Comparison of ENCODE assay signal across 23 cellular contexts in genomic region chr10:13711281-13711680, GRCh38.
A peak's percentile ranks its signal among the peaks of the same experiment; 100 is the strongest.
DNase-seq lines count a peak whose midpoint lies in the region; ATAC-seq, FAIRE-seq and TF ChIP-seq lines count a peak whose summit lies in the region.
"Had no signal": no experiment of that assay in that cellular context is flagged by ENCODE, and none has a peak within 500 bp of the region (broad histone marks: within the 10 kb centered on the region; RNA-seq: fewer than 3 reads in every experiment).

No MANE protein-coding gene starts in this region.

- H3K9me3 ChIP-seq in astrocyte (ENCODE audit: insufficient read depth, low read depth, low read length) (no peaks in the 10 kb centered on the region), mesodermal cell (ENCODE audit: control insufficient read depth, low read length) (no peaks in the 10 kb centered on the region), left lung (no peaks in the 10 kb centered on the region)

- H3K79me2 ChIP-seq in astrocyte (ENCODE audit: insufficient read depth, low read length) = peaks cover 48% of the 10 kb centered on the region

- no peak for FAIRE-seq in astrocyte (lab: Jason Lieb, UNC)
- FAIRE-seq: A204.1, GM18507 had no signal

- peak overlapping the region; percentile 3 for H3K4me3 Mint-ChIP-seq in astrocyte (ENCODE audit: unreplicated experiment)
- no peak overlapping the region for H3K4me3 Mint-ChIP-seq in progenitor cell of endocrine pancreas (ENCODE audit: low read depth)
- H3K4me3 Mint-ChIP-seq: CD14-positive monocyte had no signal

- H3K36me3 ChIP-seq in astrocyte (ENCODE audit: insufficient read depth, low read length) (no peaks in the 10 kb centered on the region), mesodermal cell (ENCODE audit: control insufficient read depth, insufficient read depth, low read length) (peaks cover 6% of the 10 kb centered on the region), left lung (no peaks in the 10 kb centered on the region)

- peak; percentile 14 for DNase-seq in NCI-H146 (lab: John Stamatoyannopoulos, UW)
- DNase-seq in NCI-H146 treated with DMSO at 0.1 percent for 48 hours (lab: John Stamatoyannopoulos, UW; ENCODE audit: unreplicated experiment) = no peak
- no peak for DNase-seq in astrocyte (ENCODE audit: low read depth)
- DNase-seq in ecto neural progenitor cell (ENCODE audit: low spot score) = no peak
- no peak for DNase-seq in left lung
- no peak for DNase-seq in progenitor cell of endocrine pancreas (ENCODE audit: low spot score, unreplicated experiment)
- DNase-seq in GM20000 (ENCODE audit: low spot score) = no peak
- DNase-seq: COR-L47; DMS53; KBM-7; NCI-H1105; NCI-H2081; NCI-H2227 treated with DMSO at 0.1 percent for 48 hours; NCI-H526; NK-92 treated with Interleukin-12 subunit alpha and Interleukin-12 subunit beta, amount 100 ng/mL, for 24 hours had no signal

- H3K4me1 Mint-ChIP-seq in astrocyte (ENCODE audit: low read depth, unreplicated experiment) (peaks cover 63% of the 10 kb centered on the region), progenitor cell of endocrine pancreas (ENCODE audit: low read depth) (peaks cover 58% of the 10 kb centered on the region)

- no peak for ATAC-seq in left lung
- ATAC-seq: HCT116, Panc1, Right ventricle myocardium inferior had no signal

- H4K20me1 ChIP-seq in astrocyte (ENCODE audit: insufficient read depth, low read length) = peaks cover 6% of the 10 kb centered on the region

- no peak overlapping the region for H3K4me2 ChIP-seq in astrocyte (ENCODE audit: low read length)

- H3K27me3 Mint-ChIP-seq in astrocyte (ENCODE audit: low read depth, unreplicated experiment) (no peaks in the 10 kb centered on the region), progenitor cell of endocrine pancreas (peaks cover 24% of the 10 kb centered on the region)

- H3K36me3 Mint-ChIP-seq in astrocyte (ENCODE audit: low read depth, unreplicated experiment) (peaks cover 1% of the 10 kb centered on the region), progenitor cell of endocrine pancreas (ENCODE audit: insufficient read depth) (peaks cover 1% of the 10 kb centered on the region)
- H3K36me3 Mint-ChIP-seq: CD14-positive monocyte had no signal

- H3K9me3 Mint-ChIP-seq in astrocyte (ENCODE audit: unreplicated experiment) (peaks cover 2% of the 10 kb centered on the region), progenitor cell of endocrine pancreas (ENCODE audit: low read depth) (no peaks in the 10 kb centered on the region)
- H3K9me3 Mint-ChIP-seq: CD14-positive monocyte had no signal

- H3K4me3 ChIP-seq in astrocyte (ENCODE audit: insufficient read depth, low read depth, low read length) = no peak overlapping the region
- no peak overlapping the region for H3K4me3 ChIP-seq in mesodermal cell (ENCODE audit: extremely low read depth, insufficient read depth, low read length, poor library complexity, severe bottlenecking)
- no peak overlapping the region for H3K4me3 ChIP-seq in left lung
- H3K4me3 ChIP-seq: SK-N-MC had no signal

- intact Hi-C loops in left lung (cut with DNase I) = no loop called here

- peaks cover 70% of the 10 kb centered on the region for H3K4me1 ChIP-seq in astrocyte (ENCODE audit: insufficient read depth, low read length)
- H3K4me1 ChIP-seq in mesodermal cell (ENCODE audit: control insufficient read depth, insufficient read depth, low read length, poor library complexity, severe bottlenecking) = peaks cover 66% of the 10 kb centered on the region
- peaks cover 28 to 37% of the 10 kb centered on the region in 2 donors for H3K4me1 ChIP-seq in left lung

- H2AFZ ChIP-seq in astrocyte (ENCODE audit: low read depth, low read length) = no peak overlapping the region

- H3K27me3 ChIP-seq in astrocyte (ENCODE audit: insufficient read depth, low read length) (no peaks in the 10 kb centered on the region), left lung (no peaks in the 10 kb centered on the region)

- TF ChIP-seq CTCF in astrocyte (IDR thresholded peaks at IDR 0.05; ENCODE audit: insufficient read depth, low read depth, low read length) = no peak
- no peak for TF ChIP-seq CTCF in left lung (IDR thresholded peaks at IDR 0.05)
- no peak for TF ChIP-seq CTCF in progenitor cell of endocrine pancreas (IDR thresholded peaks at IDR 0.05; ENCODE audit: unreplicated experiment)
- no peak for TF ChIP-seq CTCF in GM20000 (IDR thresholded peaks at IDR 0.05; ENCODE audit: extremely low read depth, missing control alignments)

- 86 to 88% methylated on average over 5 to 7 of the region's 9 CpGs for WGBS in mesodermal cell (ENCODE audit: insufficient coverage in 2 of 2), 2 experiments

- H3K9ac ChIP-seq in astrocyte (ENCODE audit: low read length) = no peak overlapping the region

- H3K27ac ChIP-seq in astrocyte (ENCODE audit: low read depth, low read length) (peak overlapping the region; percentile 10), mesodermal cell (ENCODE audit: low read depth, low read length, severe bottlenecking) (peak overlapping the region; percentile 88), left lung (no peak overlapping the region)
- H3K27ac ChIP-seq: SK-N-MC had no signal

- H3K27ac Mint-ChIP-seq in astrocyte (ENCODE audit: unreplicated experiment) (peak overlapping the region; percentile 4), progenitor cell of endocrine pancreas (no peak overlapping the region)

Comparison
In these comparisons a context has a peak if more than half of its experiments do, and no peak if none do; other contexts are left out.
1. H3K27ac ChIP-seq: peak in astrocyte (single experiment) and mesodermal cell (single experiment); none in left lung (0 of 2).